Comparison of ENCODE assay signal across 8 cellular contexts in the genomic region with DNA sequence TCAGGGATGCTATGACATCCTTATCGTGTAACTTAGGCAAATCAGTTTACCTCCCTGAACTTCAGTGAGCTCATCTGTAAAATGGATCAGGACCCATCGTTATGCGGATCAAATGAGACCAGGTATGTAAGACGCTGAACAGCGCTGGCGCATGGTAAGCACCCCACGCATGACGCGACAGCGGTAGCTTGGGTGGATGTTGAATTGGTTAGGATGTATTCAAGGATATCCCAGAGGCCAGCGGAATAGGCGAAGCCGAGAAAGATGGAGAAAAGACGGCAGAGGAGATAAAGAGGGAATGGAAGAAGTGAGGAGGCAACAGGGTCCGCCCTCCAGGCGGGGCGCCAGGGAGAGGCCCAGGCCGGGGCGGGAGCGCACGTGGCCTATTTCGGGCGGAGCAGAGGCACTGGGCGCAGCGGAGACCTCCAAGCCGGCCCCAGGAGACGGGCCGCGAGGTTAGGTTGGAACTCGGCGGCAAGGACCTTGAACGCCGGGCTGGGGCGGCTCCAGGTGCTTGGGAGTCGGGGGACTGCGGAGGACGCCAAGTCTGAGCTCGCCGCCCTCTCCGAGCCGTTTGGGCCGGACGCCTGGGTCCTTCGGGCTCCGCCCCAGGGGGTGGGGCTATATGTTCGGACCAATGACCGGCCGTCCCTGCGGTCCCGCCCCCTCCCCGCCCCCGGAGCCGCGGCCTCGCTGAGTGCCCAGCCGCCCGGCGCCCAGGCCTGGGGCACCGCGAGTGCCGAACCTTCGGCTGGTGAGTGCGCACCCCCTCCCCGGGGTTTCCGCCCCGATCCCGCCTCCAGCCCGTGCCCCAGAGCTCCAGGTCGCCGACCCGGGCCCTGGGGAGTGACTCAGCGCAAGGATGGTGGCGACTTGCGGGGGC. TPM values are rescaled to one million over a fixed set of nuclear protein-coding genes. Genes with fewer than 3 reads are reported as not detected.
A peak's percentile ranks its signal among the peaks of the same experiment; 100 is the strongest.
DNase-seq lines count a peak whose midpoint lies in the region; ATAC-seq, FAIRE-seq and TF ChIP-seq lines count a peak whose summit lies in the region.

A gene (plus strand): TSS at position 696 of the 883 bp plus-strand sequence. CDS start 448 bp downstream, outside the sequence.

- no peak for TF ChIP-seq POLR2A in esophagus muscularis mucosa (IDR thresholded peaks at IDR 0.05; ENCODE audit: low read depth)

- H3K4me1 ChIP-seq in HUES48 (ENCODE audit: control insufficient read depth, insufficient read depth, low read length) = peaks cover 6% of the 10 kb centered on the region; the same call in 1 of the 2 replicates
- H3K4me1 ChIP-seq in esophagus muscularis mucosa = peaks cover 23 to 38% (median 31%) of the 10 kb centered on the region in 4 donors

- intact Hi-C loops in esophagus muscularis mucosa (cut with DNase I) = loop anchor here (10.0 kb wide), 2 partner anchors 52 to 312 kb away; a partner anchor contains a TSS

- no peak for TF ChIP-seq EP300 in esophagus muscularis mucosa (IDR thresholded peaks at IDR 0.05)

- DNase-seq in D721Med (ENCODE audit: insufficient read length, low spot score) = peak; percentile 75
- DNase-seq in OCI-M2 (lab: John Stamatoyannopoulos, UW; ENCODE audit: unreplicated experiment) = peak; percentile 46
- peak; percentile 86 for DNase-seq in activated T-cell treated with anti-CD3 and anti-CD28 coated beads, Interleukin-2, amount 50 U/mL, for 4 hours
- DNase-seq in esophagus muscularis mucosa (ENCODE audit: extremely low spot score) = peak; percentile 98
- peak; percentile 92 for DNase-seq in myocyte (ENCODE audit: low read depth)
- DNase-seq in stimulated activated CD8-positive, alpha-beta memory T cell treated with anti-CD3 and anti-CD28 coated beads, Interleukin-7, amount 100 ng/mL, for 4 hours (ENCODE audit: low read depth in 2 of 2) = peak; percentile 70 to 88

- ATAC-seq in GM21367 (IDR thresholded peaks at IDR 0.05; ENCODE audit: unreplicated experiment) = peak; percentile 52
- peak; percentile 88 to 90 for ATAC-seq in activated T-cell treated with anti-CD3 and anti-CD28 coated beads, Interleukin-2, amount 50 U/mL, for 4 hours

- H3K4me3 ChIP-seq in HUES48 (ENCODE audit: low read depth, low read length) (peak within 1 kb of the TSS; percentile 96), esophagus muscularis mucosa (peak within 1 kb of the TSS; percentile 65 to 81 (median 68))

- 2% methylated on average over 36 of the region's 74 CpGs for WGBS in esophagus muscularis mucosa

- H3K36me3 ChIP-seq in HUES48 (ENCODE audit: control insufficient read depth, insufficient read depth, low read length) (peaks cover 19% of the 10 kb centered on the region), esophagus muscularis mucosa (peaks cover 0 to 16% (median 8%) of the 10 kb centered on the region in 4 donors)

- no peak for TF ChIP-seq CTCF in D721Med (IDR thresholded peaks at IDR 0.05; ENCODE audit: insufficient read depth, missing control alignments)
- TF ChIP-seq CTCF in esophagus muscularis mucosa (IDR thresholded peaks at IDR 0.05) = no peak

- H3K27me3 Mint-ChIP-seq in activated T-cell treated with anti-CD3 and anti-CD28 coated beads, Interleukin-2, amount 50 U/mL, for 4 hours (ENCODE audit: low read depth) = no peaks in the 10 kb centered on the region

- H3K9me3 ChIP-seq in HUES48 (ENCODE audit: control insufficient read depth, insufficient read depth, low read length) = no peaks in the 10 kb centered on the region
- no peaks in the 10 kb centered on the region for H3K9me3 ChIP-seq in esophagus muscularis mucosa

- H3K36me3 Mint-ChIP-seq in activated T-cell treated with anti-CD3 and anti-CD28 coated beads, Interleukin-2, amount 50 U/mL, for 4 hours (ENCODE audit: insufficient read depth) = peaks cover 5% of the 10 kb centered on the region

- peak within 1 kb of the TSS; percentile 88 for H3K4me3 Mint-ChIP-seq in activated T-cell treated with anti-CD3 and anti-CD28 coated beads, Interleukin-2, amount 50 U/mL, for 4 hours

- no peak for FAIRE-seq in D721Med (lab: Jason Lieb, UNC)

- peak within 1 kb of the TSS; percentile 95 for H3K27ac ChIP-seq in HUES48 (ENCODE audit: low read depth, low read length)
- H3K27ac ChIP-seq in esophagus muscularis mucosa (replicated peaks in 1 of 4) = peak within 1 kb of the TSS; percentile 81 to 94 (median 92)

- no peaks in the 10 kb centered on the region for H3K27me3 ChIP-seq in HUES48 (ENCODE audit: control insufficient read depth, insufficient read depth, low read length)
- no peaks in the 10 kb centered on the region for H3K27me3 ChIP-seq in esophagus muscularis mucosa

- H3K9ac ChIP-seq in HUES48 (ENCODE audit: low read depth, low read length) = peak within 1 kb of the TSS; percentile 90

- no peaks in the 10 kb centered on the region for H3K9me3 Mint-ChIP-seq in activated T-cell treated with anti-CD3 and anti-CD28 coated beads, Interleukin-2, amount 50 U/mL, for 4 hours

- H3K4me1 Mint-ChIP-seq in activated T-cell treated with anti-CD3 and anti-CD28 coated beads, Interleukin-2, amount 50 U/mL, for 4 hours (ENCODE audit: low read depth) = peaks cover 23% of the 10 kb centered on the region

RNA-seq across cellular contexts. Expression of the gene that starts here (rescaled TPM):
- 1 to 10 TPM; 7.1 to 9.8 (median 9.4) TPM for total RNA-seq in activated T-cell treated with anti-CD3 and anti-CD28 coated beads, Interleukin-2, amount 50 U/mL, for 4 hours
- total RNA-seq in esophagus muscularis mucosa = 10 to 100 TPM; 20.1 to 25.3 (median 22.7) TPM
- total RNA-seq in myocyte = 27.7 and 33.6 TPM in 2 replicates
- 11.2 TPM for polyA plus RNA-seq in myocyte (2012)

Comparison
In these comparisons a context has a peak if more than half of its experiments do, and no peak if none do; other contexts are left out.
1. Peak in every context shown above with its lines: DNase-seq, ATAC-seq, H3K4me3 ChIP-seq and H3K27ac ChIP-seq.
2. DNase-seq: peak in every context shown above with its lines; median percentile 98 in esophagus muscularis mucosa; 92 in myocyte; 86 in activated T-cell treated with anti-CD3 and anti-CD28 coated beads, Interleukin-2, amount 50 U/mL, for 4 hours; 79 in stimulated activated CD8-positive, alpha-beta memory T cell treated with anti-CD3 and anti-CD28 coated beads, Interleukin-7, amount 100 ng/mL, for 4 hours; 75 in D721Med; 46 in OCI-M2.